ENCODE assay signal across 8 cellular contexts in genomic region chr16:13957197-13958078, GRCh38. TPM values are rescaled to one million over a fixed set of nuclear protein-coding genes. Genes with fewer than 3 reads are reported as not detected.
A peak's percentile ranks its signal among the peaks of the same experiment; 100 is the strongest.
DNase-seq lines count a peak whose midpoint lies in the region; ATAC-seq, FAIRE-seq and TF ChIP-seq lines count a peak whose summit lies in the region.

No MANE protein-coding gene starts in this region.

- FAIRE-seq in bronchial epithelial cell (lab: Jason Lieb, UNC), result no peak

- H3K36me3 ChIP-seq in OCI-LY3 (replicated peaks; ENCODE audit: low read depth, low read length) (peaks cover 3% of the 10 kb centered on the region), bronchial epithelial cell (ENCODE audit: control insufficient read depth, insufficient read depth, low read length) (no peaks in the 10 kb centered on the region), stomach (no peaks in the 10 kb centered on the region)

- H3K4me1 ChIP-seq in OCI-LY3 (ENCODE audit: low read length) (peaks cover 53% of the 10 kb centered on the region), stomach (peaks cover 7 to 26% (median 18%) of the 10 kb centered on the region in 4 donors)

- H3K9ac ChIP-seq in OCI-LY3 (ENCODE audit: low read length), result peak overlapping the region; percentile 94

- DNase-seq in EL (peak; percentile 95), bronchial epithelial cell (ENCODE audit: low read depth) (peak; percentile 95), left kidney (ENCODE audit: low read depth, low spot score) (peak; percentile 75), stomach (peak; percentile 56), NCI-H1048 (lab: John Stamatoyannopoulos, UW) (no peak)

- no peaks in the 10 kb centered on the region for H3K79me2 ChIP-seq in OCI-LY3 (ENCODE audit: low read length)

- TF ChIP-seq EP300 in stomach (IDR thresholded peaks at IDR 0.05), result no peak

- no peak overlapping the region for H2AFZ ChIP-seq in OCI-LY3 (ENCODE audit: low read depth, low read length)

- no peaks in the 10 kb centered on the region for H3K27me3 ChIP-seq in OCI-LY3 (ENCODE audit: low read depth, low read length)
- no peaks in the 10 kb centered on the region for H3K27me3 ChIP-seq in bronchial epithelial cell (ENCODE audit: control insufficient read depth, insufficient read depth, low read length)
- no peaks in the 10 kb centered on the region for H3K27me3 ChIP-seq in stomach

- TF ChIP-seq POLR2A in stomach (IDR thresholded peaks at IDR 0.05), result no peak

- 17 to 27% (median 23%) methylated on average over 14 of the region's 14 CpGs for WGBS in stomach, 5 donors

- no peaks in the 10 kb centered on the region; the same call in 1 of the 2 replicates for H3K9me3 ChIP-seq in OCI-LY3 (ENCODE audit: insufficient read depth, low read length)
- H3K9me3 ChIP-seq in stomach, result no peaks in the 10 kb centered on the region

- TF ChIP-seq CTCF in OCI-LY3 (IDR thresholded peaks at IDR 0.05; ENCODE audit: low read depth, low read length), result no peak
- no peak for TF ChIP-seq CTCF in bronchial epithelial cell (IDR thresholded peaks at IDR 0.05; ENCODE audit: insufficient read depth, low read length, severe bottlenecking)
- no peak for TF ChIP-seq CTCF in stomach (IDR thresholded peaks at IDR 0.05)

- ATAC-seq in GM19463 (IDR thresholded peaks at IDR 0.05; ENCODE audit: unreplicated experiment), result peak; percentile 64
- peak; percentile 68 for ATAC-seq in HG03521 (IDR thresholded peaks at IDR 0.05; ENCODE audit: unreplicated experiment)

- H4K20me1 ChIP-seq in OCI-LY3 (ENCODE audit: insufficient read depth, low read length), result no peaks in the 10 kb centered on the region

- H3K27ac ChIP-seq in OCI-LY3 (ENCODE audit: low read length), result peak overlapping the region; percentile 99
- peak overlapping the region; percentile 20 to 84 (median 78) for H3K27ac ChIP-seq in stomach

- H3K4me2 ChIP-seq in OCI-LY3 (ENCODE audit: low read length), result peak overlapping the region; percentile 100

- intact Hi-C loops in stomach (cut with DNase I; ENCODE audit: low total_unique reads), result no loop called here

- peak overlapping the region; percentile 77 for H3K4me3 ChIP-seq in OCI-LY3 (ENCODE audit: low read length)
- no peak overlapping the region for H3K4me3 ChIP-seq in bronchial epithelial cell (ENCODE audit: low read depth, low read length)
- peak overlapping the region; percentile 19 to 37 (median 33) for H3K4me3 ChIP-seq in stomach

RNA-seq across cellular contexts. Expression of gene ERCC4, which starts 37.5 kb away (rescaled TPM):
- total RNA-seq in bronchial epithelial cell, result 3.9 and 5.5 TPM in 2 replicates
- 10 to 100 TPM in 4 of 5 donors, 1 to 10 TPM in 1; 1.4 to 45.8 (median 23.2) TPM for total RNA-seq in stomach
- polyA plus RNA-seq in stomach, result 1 to 10 TPM; 1.2 to 1.8 (median 1.2) TPM
